In genomic region chr9:113857875-113858274, GRCh38 we compare ENCODE assay signal across 13 cellular contexts.
DNase-seq lines count a peak whose midpoint lies in the region; ATAC-seq lines count a peak whose summit lies in the region.
"Had no signal": no experiment of that assay in that cellular context is flagged by ENCODE, and none has a peak within 500 bp of the region (broad histone marks: within the 10 kb centered on the region; RNA-seq: fewer than 3 reads in every experiment).

No MANE protein-coding gene starts in this region.

- peak; percentile 78 for ATAC-seq in GM19438 (IDR thresholded peaks at IDR 0.05; ENCODE audit: low read depth, unreplicated experiment)

- intact Hi-C loops in head of caudate nucleus (cut with DNase I): no loop called here

- DNase-seq in CD1c-positive myeloid dendritic cell (ENCODE audit: extremely low spot score): peak; percentile 89
- peak; percentile 90 for DNase-seq in MV-4-11 (lab: John Stamatoyannopoulos, UW)
- DNase-seq in head of caudate nucleus: peak in 24 of 42 donors; percentile 7 to 73 (median 28)
- DNase-seq in NCI-H2227 treated with DMSO at 0.1 percent for 48 hours (lab: John Stamatoyannopoulos, UW): no peak
- no peak for DNase-seq in activated CD4-positive, CD25-positive, alpha-beta regulatory T cell (lab: John Stamatoyannopoulos, UW)
- no peak for DNase-seq in NCI-H1694 (lab: John Stamatoyannopoulos, UW)
- DNase-seq in cerebellar nuclear complex (lab: John Stamatoyannopoulos, UW): no peak
- DNase-seq: activated CD8-positive, alpha-beta memory T cell treated with anti-CD3 and anti-CD28 coated beads for 24 hours; dermis blood vessel endothelial cell; NCI-H1092; NCI-H774; small intestine had no signal

Comparison
In these comparisons a context has a peak if more than half of its experiments do, and no peak if none do; other contexts are left out.
1. DNase-seq: peak in CD1c-positive myeloid dendritic cell (single experiment), MV-4-11 (single experiment) and head of caudate nucleus (24 of 42); none in NCI-H2227 treated with DMSO at 0.1 percent for 48 hours (single experiment), activated CD4-positive, CD25-positive, alpha-beta regulatory T cell (0 of 4), NCI-H1694 (single experiment) and cerebellar nuclear complex (0 of 2).